2 cellular contexts compared by ENCODE assay signal in genomic region chr12:47776471-47777143, GRCh38.
A peak's percentile ranks its signal among the peaks of the same experiment; 100 is the strongest.
TF ChIP-seq lines count a peak whose summit lies in the region.

No MANE protein-coding gene starts in this region.

TF ChIP-seq in HEK293, 187 proteins besides CTCF, POLR2A, EP300 and RAD21:
- no peak for TF ChIP-seq ZNF664 (tag by site-specific recombination; IDR thresholded peaks at IDR 0.05)
- peak; percentile 86 for TF ChIP-seq ZFHX2 (tag by site-specific recombination; conservative IDR thresholded peaks at IDR 0.05)
- TF ChIP-seq ZNF335 (tag by site-specific recombination; conservative IDR thresholded peaks at IDR 0.05), result peak; percentile 31
- peak; percentile 65; the same call in 1 of the 2 replicates for TF ChIP-seq EGR2 (tag by site-specific recombination; IDR thresholded peaks at IDR 0.05; ENCODE audit: low read depth)

TF ChIP-seq in H1, 55 proteins besides CTCF, POLR2A, EP300 and RAD21:
- TF ChIP-seq NRF1 (IDR thresholded peaks at IDR 0.05; ENCODE audit: low read depth, low read length), result no peak
- TF ChIP-seq CBX8 (IDR thresholded peaks at IDR 0.05; ENCODE audit: borderline replicate concordance, low read depth, low read length), result no peak
- TF ChIP-seq USF2 (IDR thresholded peaks at IDR 0.05; ENCODE audit: low read length), result no peak
- no peak for TF ChIP-seq CREB1 (IDR thresholded peaks at IDR 0.05)
- TF ChIP-seq MAFK (IDR thresholded peaks at IDR 0.05; ENCODE audit: low read depth, low read length), result 0 out of 2 replicates have a peak, but pooled peaks have one; percentile 3
- no peak for TF ChIP-seq RNF2 (IDR thresholded peaks at IDR 0.05; ENCODE audit: borderline replicate concordance, low read depth, low read length, missing control alignments, poor library complexity, severe bottlenecking)
- no peak for TF ChIP-seq BRCA1 (IDR thresholded peaks at IDR 0.05; ENCODE audit: low read depth, low read length)
- TF ChIP-seq PHF8 (conservative IDR thresholded peaks at IDR 0.05; ENCODE audit: low read depth, low read length), result no peak
- TF ChIP-seq BACH1 (IDR thresholded peaks at IDR 0.05; ENCODE audit: low read length), result peak; percentile 49
- TF ChIP-seq HDAC2 (IDR thresholded peaks at IDR 0.05; ENCODE audit: borderline replicate concordance in 1 of 2, low read depth in 2 of 2, low read length in 2 of 2), result no peak
